8 cellular contexts compared by ENCODE assay signal in genomic region chr20:10034717-10035571, GRCh38. TPM values are rescaled to one million over a fixed set of nuclear protein-coding genes. Genes with fewer than 3 reads are reported as not detected.
DNase-seq lines count a peak whose midpoint lies in the region; ATAC-seq and TF ChIP-seq lines count a peak whose summit lies in the region.

TSS of gene ANKEF1 (plus strand) at chr20:10034987. CDS start at chr20:10038302, 3,315 bp downstream.

- peak; percentile 94 for DNase-seq in D341Med (ENCODE audit: low spot score)
- peak; percentile 92 for DNase-seq in HuH-7.5 (ENCODE audit: low spot score)
- peak; percentile 56 to 63 for DNase-seq in activated T-helper 1 cell treated with anti-CD3 and anti-CD28 coated beads, Interleukin-2, amount 50 U/mL, for 16 hours (ENCODE audit: low read depth in 1 of 2, low spot score in 1 of 2)
- peak; percentile 9 for DNase-seq in fibroblast of the aortic adventitia (ENCODE audit: low read depth)
- DNase-seq in stimulated activated naive CD4-positive, alpha-beta T cell treated with Interleukin-2 at 50 U/mL for 16 hours (lab: John Stamatoyannopoulos, UW) = peak; percentile 47

- peak within 1 kb of the TSS; percentile 83 for H2AFZ ChIP-seq in OCI-LY3 (ENCODE audit: low read depth, low read length)

- H3K4me1 Mint-ChIP-seq in nephron = no peaks in the 10 kb centered on the region

- H3K27ac Mint-ChIP-seq in nephron = no peak within 1 kb of the TSS

- H3K4me2 ChIP-seq in OCI-LY3 (ENCODE audit: low read length) = peak within 1 kb of the TSS; percentile 99

- no peaks in the 10 kb centered on the region for H3K36me3 Mint-ChIP-seq in nephron (ENCODE audit: low read depth)

- H3K4me3 ChIP-seq in OCI-LY3 (ENCODE audit: low read length) (peak within 1 kb of the TSS; percentile 98), fibroblast of the aortic adventitia (ENCODE audit: low read depth, low read length) (peak within 1 kb of the TSS; percentile 67)

- no peaks in the 10 kb centered on the region for H4K20me1 ChIP-seq in OCI-LY3 (ENCODE audit: insufficient read depth, low read length)

- TF ChIP-seq CTCF in OCI-LY3 (IDR thresholded peaks at IDR 0.05; ENCODE audit: low read depth, low read length) (no peak), fibroblast of the aortic adventitia (IDR thresholded peaks at IDR 0.05; ENCODE audit: insufficient read depth, low read length) (no peak), nephron (IDR thresholded peaks at IDR 0.05; ENCODE audit: unreplicated experiment in 3 of 3) (peak in 1 of 3 experiments; percentile 8)

- H3K9me3 Mint-ChIP-seq in nephron = no peaks in the 10 kb centered on the region

- H3K4me3 Mint-ChIP-seq in nephron = peak within 1 kb of the TSS; percentile 77 to 82 (median 80)

- no peaks in the 10 kb centered on the region for H3K9me3 ChIP-seq in OCI-LY3 (ENCODE audit: insufficient read depth, low read length)

- peaks cover 2% of the 10 kb centered on the region for H3K36me3 ChIP-seq in OCI-LY3 (replicated peaks; ENCODE audit: low read depth, low read length)

- no peak within 1 kb of the TSS for H3K27ac ChIP-seq in OCI-LY3 (ENCODE audit: low read length)

- H3K9ac ChIP-seq in OCI-LY3 (ENCODE audit: low read length) = peak within 1 kb of the TSS; percentile 69

- peaks cover 25% of the 10 kb centered on the region for H3K4me1 ChIP-seq in OCI-LY3 (ENCODE audit: low read length)

- ATAC-seq in GM21528 (IDR thresholded peaks at IDR 0.05; ENCODE audit: low FRiP score, unreplicated experiment) = peak; percentile 98

- peaks cover 12% of the 10 kb centered on the region; the same call in 1 of the 2 replicates for H3K27me3 ChIP-seq in OCI-LY3 (ENCODE audit: low read depth, low read length)

- no peaks in the 10 kb centered on the region for H3K79me2 ChIP-seq in OCI-LY3 (ENCODE audit: low read length)

- H3K27me3 Mint-ChIP-seq in nephron (ENCODE audit: low read depth) = peaks cover 5% of the 10 kb centered on the region

RNA-seq across cellular contexts. Expression of gene ANKEF1, which starts in this region (rescaled TPM):
- 0.65 and 1.8 TPM in 2 replicates for total RNA-seq in fibroblast of the aortic adventitia (ENCODE audit: low replicate concordance)

Comparison
In these comparisons a context has a peak if more than half of its experiments do, and no peak if none do; other contexts are left out.
1. DNase-seq: peak in every context shown above with its lines; median percentile 94 in D341Med; 92 in HuH-7.5; 60 in activated T-helper 1 cell treated with anti-CD3 and anti-CD28 coated beads, Interleukin-2, amount 50 U/mL, for 16 hours; 47 in stimulated activated naive CD4-positive, alpha-beta T cell treated with Interleukin-2 at 50 U/mL for 16 hours; 9 in fibroblast of the aortic adventitia.